Comparison of ENCODE assay signal across 33 cellular contexts in the genomic region with DNA sequence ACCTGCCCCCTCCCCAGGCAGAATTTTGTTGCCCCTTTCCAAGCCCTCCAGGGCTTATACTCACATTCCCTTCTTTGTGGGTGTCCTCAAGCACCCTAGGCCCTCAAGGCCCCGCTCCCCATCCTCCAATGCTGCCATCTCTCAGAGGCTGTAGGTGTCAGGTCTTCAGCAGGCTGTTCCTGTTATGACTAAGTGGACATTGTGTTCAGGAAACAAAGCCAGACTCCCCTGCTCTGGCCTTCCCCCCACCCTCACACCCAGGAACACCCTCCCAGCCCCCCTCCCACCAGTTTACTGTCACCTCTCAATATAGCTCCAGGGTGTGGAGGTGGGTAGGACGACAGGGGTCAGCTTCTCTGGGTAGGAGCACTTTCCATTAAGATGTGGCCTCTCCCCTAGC. TPM values are rescaled to one million over a fixed set of nuclear protein-coding genes. Genes with fewer than 3 reads are reported as not detected.
DNase-seq lines count a peak whose midpoint lies in the region; ATAC-seq and TF ChIP-seq lines count a peak whose summit lies in the region.
"Had no signal": no experiment of that assay in that cellular context is flagged by ENCODE, and none has a peak within 500 bp of the region (broad histone marks: within the 10 kb centered on the region; RNA-seq: fewer than 3 reads in every experiment).

No MANE protein-coding gene starts in this region.

- peaks cover 0 to 47% (median 0%) of the 10 kb centered on the region in 9 donors for H3K36me3 ChIP-seq in heart right ventricle
- H3K36me3 ChIP-seq: colonic mucosa, ovary, transverse colon had no signal

- ATAC-seq in HG02763 (IDR thresholded peaks at IDR 0.05; ENCODE audit: unreplicated experiment): peak; percentile 50
- peak; percentile 5 to 70 (median 36) for ATAC-seq in heart right ventricle
- peak; percentile 47 for ATAC-seq in stimulated activated effector memory CD8-positive, alpha-beta T cell treated with anti-CD3 and anti-CD28 coated beads, Interleukin-12 subunit alpha, Interleukin-12 subunit beta, amount 100 ng/mL, for 72 hours
- ATAC-seq in HG02870 (IDR thresholded peaks at IDR 0.05; ENCODE audit: unreplicated experiment): no peak
- ATAC-seq: activated CD8-positive, alpha-beta T cell treated with anti-CD3 and anti-CD28 coated beads, Interleukin-2, amount 10 ng/mL, durations not matched to agents 7 days and 5 days; HepG2 had no signal

- H3K36me3 Mint-ChIP-seq in stimulated activated effector memory CD8-positive, alpha-beta T cell treated with anti-CD3 and anti-CD28 coated beads, Interleukin-12 subunit alpha, Interleukin-12 subunit beta, amount 100 ng/mL, for 72 hours: no peaks in the 10 kb centered on the region
- H3K36me3 Mint-ChIP-seq: activated naive CD8-positive, alpha-beta T cell treated with anti-CD3 and anti-CD28 coated beads, Interleukin-2, amount 10 ng/mL, durations not matched to agents 7 days and 5 days had no signal

- intact Hi-C loops in heart right ventricle (cut with DNase I): loop anchor here in 2 of 10 donors (2.0 kb wide), 1 partner anchor 33 kb away; no protein-coding TSS in a partner anchor

- in situ Hi-C loops in GM13976 (cut with MboI; ENCODE audit: low sequenced_read_pairs, unreplicated experiment): no loop called here

- DNase-seq in GM13976 (ENCODE audit: low spot score): peak; percentile 74
- DNase-seq in heart right ventricle: no peak
- DNase-seq in stimulated activated effector memory CD8-positive, alpha-beta T cell treated with anti-CD3 and anti-CD28 coated beads, Interleukin-12 subunit alpha, Interleukin-12 subunit beta, amount 100 ng/mL, for 72 hours (ENCODE audit: low spot score in 2 of 2): no peak
- DNase-seq in HuH-7 (ENCODE audit: low spot score): no peak
- no peak for DNase-seq in NCI-H345 treated with DMSO at 0.1 percent for 48 hours (lab: John Stamatoyannopoulos, UW; ENCODE audit: unreplicated experiment)
- DNase-seq: activated CD4-positive, alpha-beta T cell treated with anti-CD3 and anti-CD28 coated beads for 4 hours; activated CD8-positive, alpha-beta T cell treated with anti-CD3 and anti-CD28 coated beads, Interleukin-2, amount 10 ng/mL, durations not matched to agents 7 days and 5 days; activated gamma-delta T cell treated with Interleukin-2 at 50 U/mL for 16 hours; activated naive CD8-positive, alpha-beta T cell treated with anti-CD3 and anti-CD28 coated beads, Interleukin-2, amount 10 ng/mL, durations not matched to agents 7 days and 5 days; activated T-cell treated with anti-CD3 and anti-CD28 coated beads for 4 hours; aorta; C1 segment of cervical spinal cord; colonic mucosa; effector CD4-positive, alpha-beta T cell; H9; Karpas-422; mesenchymal stem cell; NCI-H1417; NCI-H2029 treated with DMSO at 0.1 percent for 48 hours; NCI-H526 treated with DMSO at 0.1 percent for 48 hours; nephron progenitor cell; NK-92 treated with Interleukin-12 subunit alpha and Interleukin-12 subunit beta, amount 100 ng/mL, for 24 hours; ovary; PC-9; retina; SHP77; stimulated activated CD4-positive, alpha-beta T cell treated with anti-CD3 and anti-CD28 coated beads, Interleukin-1b, Interleukin-23, amount 100 ng/mL, for 48 hours; transverse colon had no signal

- H3K4me1 ChIP-seq in heart right ventricle: peaks cover 0 to 51% (median 7%) of the 10 kb centered on the region in 9 donors
- H3K4me1 ChIP-seq: colonic mucosa, transverse colon had no signal

- TF ChIP-seq CTCF in GM13976 (IDR thresholded peaks at IDR 0.05; ENCODE audit: borderline replicate concordance, control extremely low read depth, extremely low read depth, insufficient read depth, missing control alignments) (no peak), heart right ventricle (IDR thresholded peaks at IDR 0.05) (no peak)

- H3K27ac ChIP-seq in heart right ventricle: peak overlapping the region in 9 of 10 donors; percentile 46 to 87 (median 75)
- H3K27ac ChIP-seq: colonic mucosa, ovary, PC-9, transverse colon had no signal

- no peaks in the 10 kb centered on the region for H3K9me3 Mint-ChIP-seq in stimulated activated effector memory CD8-positive, alpha-beta T cell treated with anti-CD3 and anti-CD28 coated beads, Interleukin-12 subunit alpha, Interleukin-12 subunit beta, amount 100 ng/mL, for 72 hours
- H3K9me3 Mint-ChIP-seq: activated naive CD8-positive, alpha-beta T cell treated with anti-CD3 and anti-CD28 coated beads, Interleukin-2, amount 10 ng/mL, durations not matched to agents 7 days and 5 days; H9; nephron progenitor cell had no signal

- H3K9me3 ChIP-seq in heart right ventricle: no peaks in the 10 kb centered on the region
- H3K9me3 ChIP-seq: colonic mucosa, ovary, transverse colon had no signal

- no peak overlapping the region for H3K4me3 Mint-ChIP-seq in stimulated activated effector memory CD8-positive, alpha-beta T cell treated with anti-CD3 and anti-CD28 coated beads, Interleukin-12 subunit alpha, Interleukin-12 subunit beta, amount 100 ng/mL, for 72 hours
- H3K4me3 Mint-ChIP-seq: activated CD8-positive, alpha-beta T cell treated with anti-CD3 and anti-CD28 coated beads, Interleukin-2, amount 10 ng/mL, durations not matched to agents 7 days and 5 days; activated naive CD8-positive, alpha-beta T cell treated with anti-CD3 and anti-CD28 coated beads, Interleukin-2, amount 10 ng/mL, durations not matched to agents 7 days and 5 days; H9; nephron progenitor cell had no signal

- peaks cover 12% of the 10 kb centered on the region for H3K4me1 Mint-ChIP-seq in stimulated activated effector memory CD8-positive, alpha-beta T cell treated with anti-CD3 and anti-CD28 coated beads, Interleukin-12 subunit alpha, Interleukin-12 subunit beta, amount 100 ng/mL, for 72 hours

- peaks cover 0 to 10% (median 0%) of the 10 kb centered on the region in 7 donors for H3K27me3 ChIP-seq in heart right ventricle
- H3K27me3 ChIP-seq: colonic mucosa, ovary, transverse colon had no signal

- 30 to 53% methylated on average over 2 of the region's 2 CpGs for WGBS in heart right ventricle, 2 donors

- no peak overlapping the region for H3K4me3 ChIP-seq in heart right ventricle
- H3K4me3 ChIP-seq: colonic mucosa, ovary, PC-9, smooth muscle cell, transverse colon had no signal

- H3K27ac Mint-ChIP-seq in stimulated activated effector memory CD8-positive, alpha-beta T cell treated with anti-CD3 and anti-CD28 coated beads, Interleukin-12 subunit alpha, Interleukin-12 subunit beta, amount 100 ng/mL, for 72 hours: peak overlapping the region; percentile 60
- H3K27ac Mint-ChIP-seq: activated CD8-positive, alpha-beta T cell treated with anti-CD3 and anti-CD28 coated beads, Interleukin-2, amount 10 ng/mL, durations not matched to agents 7 days and 5 days; activated naive CD8-positive, alpha-beta T cell treated with anti-CD3 and anti-CD28 coated beads, Interleukin-2, amount 10 ng/mL, durations not matched to agents 7 days and 5 days; H9 had no signal

RNA-seq across cellular contexts. Expression of a gene that starts 1.4 kb away (rescaled TPM):
- 1,000 to 10,000 TPM in 2 of 10 donors, 100 to 1,000 TPM in 6, 10 to 100 TPM in 2; 76.6 to 7,525 (median 125) TPM for total RNA-seq in heart right ventricle
- polyA plus RNA-seq in heart right ventricle: 1,000 to 10,000 TPM; 3,967 to 5,106 TPM
- total RNA-seq: activated CD8-positive, alpha-beta T cell treated with anti-CD3 and anti-CD28 coated beads, Interleukin-2, amount 10 ng/mL, durations not matched to agents 7 days and 5 days; activated naive CD8-positive, alpha-beta T cell treated with anti-CD3 and anti-CD28 coated beads, Interleukin-2, amount 10 ng/mL, durations not matched to agents 7 days and 5 days; aorta; bronchial epithelial cell; HepG2; PC-9; smooth muscle cell had no signal

RNA-seq across cellular contexts. Expression of a gene that starts 26.0 kb away (rescaled TPM):
- over 10,000 TPM in 9 of 10 donors, 1,000 to 10,000 TPM in 1; 7,779 to 22,607 (median 19,145) TPM for total RNA-seq in heart right ventricle
- 1,000 to 10,000 TPM in 1 of 2 donors, 100 to 1,000 TPM in 1; 641 to 7,351 TPM for polyA plus RNA-seq in heart right ventricle
- total RNA-seq: activated CD8-positive, alpha-beta T cell treated with anti-CD3 and anti-CD28 coated beads, Interleukin-2, amount 10 ng/mL, durations not matched to agents 7 days and 5 days; activated naive CD8-positive, alpha-beta T cell treated with anti-CD3 and anti-CD28 coated beads, Interleukin-2, amount 10 ng/mL, durations not matched to agents 7 days and 5 days; aorta; bronchial epithelial cell; H9; HepG2; PC-9; smooth muscle cell had no signal
- polyA plus RNA-seq: smooth muscle cell had no signal

RNA-seq across cellular contexts. Expression of a gene that starts 32.6 kb away (rescaled TPM):
- under 1 TPM in 3 of 10 donors, not detected in 7; 0.32 to 0.53 (median 0.49) TPM for total RNA-seq in heart right ventricle
- 1 to 10 TPM; 2.9 to 5.3 TPM for polyA plus RNA-seq in heart right ventricle
- total RNA-seq: activated CD8-positive, alpha-beta T cell treated with anti-CD3 and anti-CD28 coated beads, Interleukin-2, amount 10 ng/mL, durations not matched to agents 7 days and 5 days; activated naive CD8-positive, alpha-beta T cell treated with anti-CD3 and anti-CD28 coated beads, Interleukin-2, amount 10 ng/mL, durations not matched to agents 7 days and 5 days; bronchial epithelial cell; H9; HepG2; PC-9; smooth muscle cell had no signal
- polyA plus RNA-seq: HepG2 had no signal

RNA-seq across cellular contexts. Expression of a gene that starts 36.9 kb away (rescaled TPM):
- total RNA-seq in heart right ventricle: under 1 TPM in 1 of 10 donors, not detected in 9; 0.29 TPM
- not detected for polyA plus RNA-seq in heart right ventricle
- total RNA-seq: activated CD8-positive, alpha-beta T cell treated with anti-CD3 and anti-CD28 coated beads, Interleukin-2, amount 10 ng/mL, durations not matched to agents 7 days and 5 days; aorta; bronchial epithelial cell; colonic mucosa; H9; HepG2; ovary; PC-9; smooth muscle cell; transverse colon had no signal
- polyA plus RNA-seq: aorta, HepG2, ovary, smooth muscle cell had no signal

RNA-seq across cellular contexts. Expression of a gene that starts 44.5 kb away (rescaled TPM):
- total RNA-seq in heart right ventricle: 1 to 10 TPM; 1.1 to 3.7 (median 2.2) TPM
- polyA plus RNA-seq in heart right ventricle: 1 to 10 TPM; 3.7 to 6.0 TPM
- total RNA-seq: activated CD8-positive, alpha-beta T cell treated with anti-CD3 and anti-CD28 coated beads, Interleukin-2, amount 10 ng/mL, durations not matched to agents 7 days and 5 days; activated naive CD8-positive, alpha-beta T cell treated with anti-CD3 and anti-CD28 coated beads, Interleukin-2, amount 10 ng/mL, durations not matched to agents 7 days and 5 days; HepG2; PC-9 had no signal
- polyA plus RNA-seq: HepG2 had no signal
